ENCODE assay signal across 32 cellular contexts in the genomic region with DNA sequence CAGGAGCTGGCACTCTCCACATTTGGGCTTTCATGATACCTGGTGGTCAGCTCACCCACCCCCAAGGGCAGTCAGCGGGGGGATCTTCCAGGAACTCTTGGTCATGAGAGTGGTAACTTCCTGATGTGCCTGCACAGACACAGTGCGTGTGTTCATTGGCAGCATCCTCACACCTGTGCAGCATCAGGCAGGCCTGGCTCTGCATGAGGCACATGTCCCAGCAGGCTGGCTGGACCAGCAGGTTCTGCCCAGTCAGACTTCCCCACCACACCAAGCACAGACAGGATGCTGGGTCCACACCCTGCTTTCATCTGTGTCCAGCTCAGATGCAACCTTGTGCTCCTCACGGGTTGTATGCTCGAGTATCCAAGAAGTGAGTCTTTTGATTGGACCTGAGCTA. TPM values are rescaled to one million over a fixed set of nuclear protein-coding genes. Genes with fewer than 3 reads are reported as not detected.
"Had no signal": no experiment of that assay in that cellular context is flagged by ENCODE, and none has a peak within 500 bp of the region (broad histone marks: within the 10 kb centered on the region; RNA-seq: fewer than 3 reads in every experiment).

No MANE protein-coding gene starts in this region.

- H3K4me2 ChIP-seq: neural progenitor cell had no signal

- H2AFZ ChIP-seq: neural progenitor cell had no signal

- H3K27ac Mint-ChIP-seq: activated naive CD8-positive, alpha-beta T cell; activated T-cell treated with anti-CD3 and anti-CD28 coated beads, Interleukin-2, amount 50 U/mL, for 72 hours; natural killer cell; stimulated activated naive B cell treated with anti-CD40 and anti-IgM and Interleukin-4, amounts not matched to agents 10 μg/mL and 1 μg/mL and 100 μg/mL, for 72 hours had no signal

- H3K27ac ChIP-seq: heart right ventricle, lower lobe of right lung, neural progenitor cell, testis, transverse colon, uterus had no signal

- H3K4me3 Mint-ChIP-seq: activated naive CD8-positive, alpha-beta T cell; activated T-cell treated with anti-CD3 and anti-CD28 coated beads, Interleukin-2, amount 50 U/mL, for 72 hours; natural killer cell; neural progenitor cell; stimulated activated naive B cell treated with anti-CD40 and anti-IgM and Interleukin-4, amounts not matched to agents 10 μg/mL and 1 μg/mL and 100 μg/mL, for 72 hours had no signal

- H3K4me3 ChIP-seq: esophagus squamous epithelium, heart right ventricle, lower lobe of right lung, neural progenitor cell, skin epidermis, testis, transverse colon, uterus had no signal

- H3K9me3 Mint-ChIP-seq: activated T-cell treated with anti-CD3 and anti-CD28 coated beads, Interleukin-2, amount 50 U/mL, for 72 hours; natural killer cell; neural progenitor cell; stimulated activated naive B cell treated with anti-CD40 and anti-IgM and Interleukin-4, amounts not matched to agents 10 μg/mL and 1 μg/mL and 100 μg/mL, for 72 hours had no signal

- H3K36me3 ChIP-seq: esophagus squamous epithelium, heart right ventricle, lower lobe of right lung, neural progenitor cell, transverse colon, uterus had no signal

- DNase-seq: activated CD4-positive, alpha-beta T cell treated with anti-CD3 and anti-CD28 coated beads for 4 hours; activated CD4-positive, alpha-beta T cell treated with anti-CD3 and anti-CD28 coated beads, Interleukin-2, amount 50 U/mL, for 4 hours; activated naive CD4-positive, alpha-beta T cell; activated T-cell treated with anti-CD3 and anti-CD28 coated beads for 4 hours; activated T-cell treated with anti-CD3 and anti-CD28 coated beads, Interleukin-2, amount 50 U/mL, for 72 hours; anterior cingulate cortex; effector CD8-positive, alpha-beta T cell; esophagus squamous epithelium; foreskin melanocyte; heart right ventricle; kidney glomerular epithelial cell; lower lobe of right lung; mesendoderm; natural killer cell; stimulated activated CD4-positive, alpha-beta T cell treated with anti-CD3 and anti-CD28 coated beads, Interleukin-12 subunit alpha, Interleukin-12 subunit beta, amount 100 ng/mL, for 4 hours; stimulated activated CD4-positive, alpha-beta T cell treated with anti-CD3 and anti-CD28 coated beads, Interleukin-4, amount 100 ng/mL, for 24 hours; stimulated activated naive B cell treated with anti-CD40 and anti-IgM and Interleukin-4, amounts not matched to agents 10 μg/mL and 1 μg/mL and 100 μg/mL, for 72 hours; testis; transverse colon; uterus had no signal

- H3K9ac ChIP-seq: neural progenitor cell had no signal

- H3K4me1 ChIP-seq: heart right ventricle, lower lobe of right lung, testis, uterus had no signal

- H3K36me3 Mint-ChIP-seq: activated naive CD8-positive, alpha-beta T cell; natural killer cell; neural progenitor cell; stimulated activated naive B cell treated with anti-CD40 and anti-IgM and Interleukin-4, amounts not matched to agents 10 μg/mL and 1 μg/mL and 100 μg/mL, for 72 hours had no signal

- H3K4me1 Mint-ChIP-seq: natural killer cell; stimulated activated naive B cell treated with anti-CD40 and anti-IgM and Interleukin-4, amounts not matched to agents 10 μg/mL and 1 μg/mL and 100 μg/mL, for 72 hours had no signal

- H3K27me3 ChIP-seq: neural progenitor cell, testis, uterus had no signal

- H3K9me3 ChIP-seq: esophagus squamous epithelium, heart right ventricle, lower lobe of right lung, testis, transverse colon, uterus had no signal

- FAIRE-seq: colon had no signal

RNA-seq across cellular contexts. Expression of gene UNC93A, which starts 15.7 kb away (rescaled TPM):
- total RNA-seq: activated T-cell treated with anti-CD3 and anti-CD28 coated beads, Interleukin-2, amount 50 U/mL, for 72 hours; dermis microvascular lymphatic vessel endothelial cell; glomerular endothelial cell; heart right ventricle; lower lobe of right lung; mononuclear cell; natural killer cell; omental fat pad; sciatic nerve; T-helper 1 cell treated with Interleukin-12 subunit alpha and Interleukin-12 subunit beta and Interleukin-4 antibody, amounts not matched to agents 30 ng/mL and 1 ng/mL, for 36 hours; transverse colon had no signal
- polyA plus RNA-seq: adipose tissue, heart right ventricle had no signal

RNA-seq across cellular contexts. Expression of gene TTLL2, which starts 49.5 kb away (rescaled TPM):
- total RNA-seq: activated T-cell treated with anti-CD3 and anti-CD28 coated beads, Interleukin-2, amount 50 U/mL, for 72 hours; dermis microvascular lymphatic vessel endothelial cell; esophagus squamous epithelium; glomerular endothelial cell; heart right ventricle; left lobe of liver; lower lobe of right lung; mononuclear cell; natural killer cell; omental fat pad; sciatic nerve; T-helper 1 cell treated with Interleukin-12 subunit alpha and Interleukin-12 subunit beta and Interleukin-4 antibody, amounts not matched to agents 30 ng/mL and 1 ng/mL, for 36 hours; transverse colon; uterus had no signal
- polyA plus RNA-seq: adipose tissue, heart right ventricle had no signal
